In the genomic region with DNA sequence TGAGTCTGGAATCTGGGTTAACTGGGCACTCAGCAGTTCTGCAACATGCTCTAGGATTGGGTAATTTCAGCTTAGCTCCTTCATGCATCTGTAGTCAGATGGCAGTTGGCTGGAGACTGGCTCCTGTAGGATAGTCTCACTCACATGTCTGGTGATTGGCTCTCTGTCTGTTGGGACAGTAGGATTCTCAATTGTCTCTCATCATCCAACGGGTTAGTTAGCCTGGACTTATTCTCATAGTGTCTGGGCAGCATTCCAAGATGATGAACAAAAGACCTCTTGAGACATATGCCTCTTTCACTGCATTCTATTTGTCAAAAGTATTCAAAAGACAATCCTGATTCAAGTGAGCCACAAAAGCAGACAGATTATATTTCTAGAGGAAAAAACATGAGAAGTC, we compare ENCODE assay signal across 16 cellular contexts.
"Had no signal": no experiment of that assay in that cellular context is flagged by ENCODE, and none has a peak within 500 bp of the region (broad histone marks: within the 10 kb centered on the region; RNA-seq: fewer than 3 reads in every experiment).

No MANE protein-coding gene starts in this region.

- ATAC-seq: natural killer cell treated with Interleukin-12 subunit alpha and Interleukin-12 subunit beta and Interleukin-15 and Interleukin-18, amount 100 ng/mL, for 72 hours; right cardiac atrium; stimulated activated naive CD8-positive, alpha-beta T cell treated with anti-CD3 and anti-CD28 coated beads, Interleukin-15, Interleukin-2, amounts not matched to agents 100 U/mL and 50 U/mL, for 24 hours had no signal

- DNase-seq: activated CD4-positive, alpha-beta T cell treated with anti-CD3 and anti-CD28 coated beads, Interleukin-2, amount 10 ng/mL, durations not matched to agents 7 days and 5 days; activated CD4-positive, CD25-positive, alpha-beta regulatory T cell; activated naive CD8-positive, alpha-beta T cell treated with anti-CD3 and anti-CD28 coated beads for 36 hours; erythroblast; hypothalamus; kidney; left ventricle myocardium inferior; mesendoderm; occipital lobe; right cardiac atrium; small intestine; stimulated activated CD4-positive, alpha-beta T cell treated with anti-CD3 and anti-CD28 coated beads, Interleukin-4, amount 100 ng/mL, for 4 hours; stimulated activated CD8-positive, alpha-beta memory T cell treated with anti-CD3 and anti-CD28 coated beads, Interleukin-4, amount 100 ng/mL, for 48 hours; stimulated activated naive CD8-positive, alpha-beta T cell treated with anti-CD3 and anti-CD28 coated beads, Interleukin-15, Interleukin-2, amounts not matched to agents 100 U/mL and 50 U/mL, for 24 hours; transverse colon had no signal
